In genomic region chr13:77698211-77699058, GRCh38 we compare ENCODE assay signal across 9 cellular contexts. TPM values are rescaled to one million over a fixed set of nuclear protein-coding genes. Genes with fewer than 3 reads are reported as not detected.
DNase-seq lines count a peak whose midpoint lies in the region; ATAC-seq, FAIRE-seq and TF ChIP-seq lines count a peak whose summit lies in the region.
"Had no signal": no experiment of that assay in that cellular context is flagged by ENCODE, and none has a peak within 500 bp of the region (broad histone marks: within the 10 kb centered on the region; RNA-seq: fewer than 3 reads in every experiment).

No MANE protein-coding gene starts in this region.

- peaks cover 14 to 44% (median 37%) of the 10 kb centered on the region in 3 donors for H3K4me1 ChIP-seq in pancreas
- no peaks in the 10 kb centered on the region for H3K4me1 ChIP-seq in uterus

- no peak for TF ChIP-seq CTCF in pancreas (IDR thresholded peaks at IDR 0.05)
- no peak for TF ChIP-seq CTCF in uterus (IDR thresholded peaks at IDR 0.05)

- H3K4me3 ChIP-seq in pancreas (peak overlapping the region; percentile 45 to 88 (median 76)), uterus (peak overlapping the region; percentile 36 to 56)

- H3K27me3 ChIP-seq in pancreas (no peaks in the 10 kb centered on the region), uterus (no peaks in the 10 kb centered on the region)

- H3K9me3 ChIP-seq in pancreas (no peaks in the 10 kb centered on the region), uterus (no peaks in the 10 kb centered on the region)
- H3K9me3 ChIP-seq: SJSA1 had no signal

- peak; percentile 43; the same call in 1 of the 2 replicates for TF ChIP-seq POLR2A in Raji (IDR thresholded peaks at IDR 0.05; ENCODE audit: insufficient read depth, low read depth, low read length)
- TF ChIP-seq POLR2A in uterus (IDR thresholded peaks at IDR 0.05), result no peak

- no peak for FAIRE-seq in pancreas (lab: Jason Lieb, UNC)

- intact Hi-C loops in cardiac septum (cut with DNase I), result no loop called here
- intact Hi-C loops in pancreas (cut with DNase I), result no loop called here
- intact Hi-C loops in uterus (cut with DNase I; ENCODE audit: low total_unique reads), result no loop called here

- DNase-seq in C1 segment of cervical spinal cord (lab: John Stamatoyannopoulos, UW), result peak in 12 of 14 donors; percentile 22 to 75 (median 50)
- peak; percentile 52 for DNase-seq in activated naive CD4-positive, alpha-beta T cell treated with anti-CD3 and anti-CD28 coated beads, Interleukin-2, amount 50 U/mL, for 16 hours
- peak; percentile 76 for DNase-seq in cardiac septum (ENCODE audit: low spot score)
- peak; percentile 33 to 83 (median 47) for DNase-seq in pancreas
- DNase-seq in uterus, result peak; percentile 16 to 18

- ATAC-seq in GM19324 (IDR thresholded peaks at IDR 0.05; ENCODE audit: low FRiP score, unreplicated experiment) (peak; percentile 32), HG03442 (IDR thresholded peaks at IDR 0.05; ENCODE audit: unreplicated experiment) (peak; percentile 19), pancreas (peak; percentile 7 to 38 (median 26))

- 0 to 1% methylated on average over 55 to 74 of the region's 74 CpGs for WGBS in pancreas, 2 donors

- no peaks in the 10 kb centered on the region for H3K36me3 ChIP-seq in pancreas
- H3K36me3 ChIP-seq in uterus, result no peaks in the 10 kb centered on the region
- H3K36me3 ChIP-seq: SJSA1 had no signal

- peak overlapping the region; percentile 22 to 83 (median 34) for H3K27ac ChIP-seq in pancreas
- H3K27ac ChIP-seq in uterus, result peak overlapping the region; percentile 5 to 21
- H3K27ac ChIP-seq: SJSA1 had no signal

RNA-seq across cellular contexts. Expression of gene SLAIN1, which starts 0.9 kb away (rescaled TPM):
- total RNA-seq in cardiac septum (3.8 TPM), pancreas (10 to 100 TPM in 3 of 6 donors, 1 to 10 TPM in 3; 7.0 to 13.7 (median 10.5) TPM), uterus (10 to 100 TPM; 10.3 to 20.9 (median 15.4) TPM)
- 1 to 10 TPM; 4.8 to 6.6 TPM for polyA plus RNA-seq in pancreas
- total RNA-seq: SJSA1 had no signal

Comparison
In these comparisons a context has a peak if more than half of its experiments do, and no peak if none do; other contexts are left out.
1. Peak in every context shown above with its lines: DNase-seq, ATAC-seq, H3K4me3 ChIP-seq and H3K27ac ChIP-seq.
2. DNase-seq: peak in every context shown above with its lines; median percentile 76 in cardiac septum; 52 in activated naive CD4-positive, alpha-beta T cell treated with anti-CD3 and anti-CD28 coated beads, Interleukin-2, amount 50 U/mL, for 16 hours; 50 in C1 segment of cervical spinal cord; 47 in pancreas; 17 in uterus.